ENCODE assay signal across 1 cellular context in genomic region chr21:44302573-44303401, GRCh38.
A peak's percentile ranks its signal among the peaks of the same experiment; 100 is the strongest.
TF ChIP-seq lines count a peak whose summit lies in the region.
"Not testable (repeated sequence)": the region's sequence is repeated elsewhere in the genome, so short reads cannot be mapped to it uniquely, and the experiment has no call there.

No MANE protein-coding gene starts in this region.

TF ChIP-seq in HepG2, 621 proteins besides CTCF, POLR2A, EP300 and RAD21 (continued from another document):
- TF ChIP-seq ZBED4 (CRISPR knock-in tag; IDR thresholded peaks at IDR 0.05; ENCODE audit: borderline replicate concordance) (peak; percentile 54; the same call in 1 of the 2 replicates), MED1 (CRISPR knock-in tag; IDR thresholded peaks at IDR 0.05) (0 out of 2 replicates have a peak, but pooled peaks have one; percentile 52), ZBTB25 (CRISPR knock-in tag; IDR thresholded peaks at IDR 0.05) (0 out of 2 replicates have a peak, but pooled peaks have one; percentile 21), ZNF629 (CRISPR knock-in tag; conservative IDR thresholded peaks at IDR 0.05) (peak; percentile 87), ZNF546 (CRISPR knock-in tag; conservative IDR thresholded peaks at IDR 0.05) (0 out of 2 replicates have a peak, but pooled peaks have one; percentile 63), ARID5B (CRISPR knock-in tag; IDR thresholded peaks at IDR 0.05) (peak; percentile 25; the same call in 1 of the 2 replicates), ZNF460 (CRISPR knock-in tag; IDR thresholded peaks at IDR 0.05; ENCODE audit: borderline replicate concordance) (peak; percentile 98), ERF (CRISPR knock-in tag; IDR thresholded peaks at IDR 0.05) (0 out of 2 replicates have a peak, but pooled peaks have one; percentile 8), UBTF (CRISPR knock-in tag; IDR thresholded peaks at IDR 0.05) (peak; percentile 35; the same call in 1 of the 2 replicates), ELF1 (CRISPR knock-in tag; IDR thresholded peaks at IDR 0.05) (peak; percentile 16; the same call in 1 of the 2 replicates), ZNF34 (CRISPR knock-in tag; IDR thresholded peaks at IDR 0.05; ENCODE audit: borderline replicate concordance) (0 out of 2 replicates have a peak, but pooled peaks have one; percentile 34), FOSL2 (CRISPR knock-in tag; IDR thresholded peaks at IDR 0.05) (peak; percentile 18; the same call in 1 of the 2 replicates), ZNF350 (CRISPR knock-in tag; IDR thresholded peaks at IDR 0.05; ENCODE audit: borderline replicate concordance, low read depth) (peak; percentile 29; the same call in 1 of the 2 replicates), ZNF567 (CRISPR knock-in tag; IDR thresholded peaks at IDR 0.05; ENCODE audit: borderline replicate concordance) (peak; percentile 71; the same call in 1 of the 2 replicates), ZNF205 (CRISPR knock-in tag; IDR thresholded peaks at IDR 0.05) (peak; percentile 44; the same call in 1 of the 2 replicates), ZNF788 (CRISPR knock-in tag; IDR thresholded peaks at IDR 0.05; ENCODE audit: borderline replicate concordance) (peak; percentile 79; the same call in 1 of the 2 replicates), SOX5 (CRISPR knock-in tag; IDR thresholded peaks at IDR 0.05; ENCODE audit: borderline replicate concordance) (0 out of 2 replicates have a peak, but pooled peaks have one; percentile 12), CEBPG (CRISPR knock-in tag; IDR thresholded peaks at IDR 0.05) (peak; percentile 86), ZNF30 (CRISPR knock-in tag; IDR thresholded peaks at IDR 0.05) (peak; percentile 69; the same call in 1 of the 2 replicates), KDM5B (CRISPR knock-in tag; IDR thresholded peaks at IDR 0.05; ENCODE audit: borderline replicate concordance) (0 out of 2 replicates have a peak, but pooled peaks have one; percentile 30), ZNF503 (CRISPR knock-in tag; IDR thresholded peaks at IDR 0.05) (peak; percentile 9; the same call in 1 of the 2 replicates), SP1 (CRISPR knock-in tag; IDR thresholded peaks at IDR 0.05) (peak; percentile 61; the same call in 1 of the 2 replicates), ZMYM3 (CRISPR knock-in tag; IDR thresholded peaks at IDR 0.05) (peak; percentile 83), HMGXB4 (CRISPR knock-in tag; IDR thresholded peaks at IDR 0.05; ENCODE audit: borderline replicate concordance in 1 of 2, low read depth in 1 of 2) (peak; percentile 67 to 79), RXRB (CRISPR knock-in tag; IDR thresholded peaks at IDR 0.05; ENCODE audit: borderline replicate concordance) (peak; percentile 41; the same call in 1 of the 2 replicates), HNF4A (CRISPR knock-in tag; IDR thresholded peaks at IDR 0.05) (peak; percentile 65), GATAD2A (CRISPR knock-in tag; IDR thresholded peaks at IDR 0.05) (peak; percentile 59; the same call in 1 of the 2 replicates)
- TF ChIP-seq SP1 (IDR thresholded peaks at IDR 0.05): not testable (repeated sequence)
TF ChIP-seq in HepG2: peak in this region for 98; not testable (repeated sequence) for 523.
